ENCODE assay signal across 13 cellular contexts in genomic region chr2:239118675-239119211, GRCh38.
DNase-seq lines count a peak whose midpoint lies in the region; ATAC-seq and TF ChIP-seq lines count a peak whose summit lies in the region.
"Had no signal": no experiment of that assay in that cellular context is flagged by ENCODE, and none has a peak within 500 bp of the region (broad histone marks: within the 10 kb centered on the region; RNA-seq: fewer than 3 reads in every experiment).

No MANE protein-coding gene starts in this region.

- H2AFZ ChIP-seq in KMS-11 (ENCODE audit: low read depth) = no peak overlapping the region

- H3K4me1 Mint-ChIP-seq in activated T-cell treated with anti-CD3 and anti-CD28 coated beads, Interleukin-2, amount 50 U/mL, for 4 hours (ENCODE audit: low read depth) = peaks cover 29% of the 10 kb centered on the region
- peaks cover 25 to 29% of the 10 kb centered on the region in 2 donors for H3K4me1 Mint-ChIP-seq in natural killer cell treated with Interleukin-12 subunit alpha and Interleukin-12 subunit beta and Interleukin-15 and Interleukin-18, amount 100 ng/mL, for 72 hours (ENCODE audit: low read depth in 2 of 2)

- H3K79me2 ChIP-seq in KMS-11 (ENCODE audit: insufficient read depth, low read depth) = no peaks in the 10 kb centered on the region

- TF ChIP-seq CTCF in KMS-11 (conservative IDR thresholded peaks at IDR 0.05; ENCODE audit: low read depth, low read length) (no peak), omental fat pad (IDR thresholded peaks at IDR 0.05) (no peak)

- DNase-seq in activated CD4-positive, alpha-beta T cell treated with anti-CD3 and anti-CD28 coated beads for 48 hours = peak; percentile 26
- DNase-seq in activated CD4-positive, alpha-beta T cell treated with anti-CD3 and anti-CD28 coated beads, Interleukin-2, amount 50 U/mL, for 4 hours = no peak
- DNase-seq in activated T-cell treated with anti-CD3 and anti-CD28 coated beads, Interleukin-2, amount 50 U/mL, for 4 hours = no peak
- no peak for DNase-seq in natural killer cell treated with Interleukin-12 subunit alpha and Interleukin-12 subunit beta and Interleukin-15 and Interleukin-18, amount 100 ng/mL, for 72 hours (ENCODE audit: low spot score)
- DNase-seq in glomerular visceral epithelial cell (ENCODE audit: extremely low spot score) = no peak
- no peak for DNase-seq in NCI-H1436 treated with DMSO at 0.1 percent for 48 hours (lab: John Stamatoyannopoulos, UW)
- DNase-seq in omental fat pad (ENCODE audit: low spot score) = no peak
- DNase-seq: 8988T, GDM1, left cardiac atrium, NCI-H1436, T1000 had no signal

- H3K27me3 ChIP-seq in KMS-11 (ENCODE audit: insufficient read depth, low read depth) = no peaks in the 10 kb centered on the region

- peak overlapping the region; percentile 83 for H3K4me2 ChIP-seq in KMS-11

- no peak overlapping the region for H3K4me3 ChIP-seq in KMS-11 (IDR thresholded peaks at IDR 0.05; ENCODE audit: insufficient read depth, low read depth, low read length)

- no peaks in the 10 kb centered on the region for H3K36me3 ChIP-seq in KMS-11 (ENCODE audit: insufficient read depth)

- peaks cover 24% of the 10 kb centered on the region for H3K4me1 ChIP-seq in KMS-11 (ENCODE audit: low read depth, poor library complexity, severe bottlenecking)

- no peak overlapping the region for H3K9ac ChIP-seq in KMS-11

- H3K27ac ChIP-seq in KMS-11 = no peak overlapping the region

- peaks cover 1% of the 10 kb centered on the region for H3K36me3 Mint-ChIP-seq in activated T-cell treated with anti-CD3 and anti-CD28 coated beads, Interleukin-2, amount 50 U/mL, for 4 hours (ENCODE audit: insufficient read depth)
- no peaks in the 10 kb centered on the region for H3K36me3 Mint-ChIP-seq in natural killer cell treated with Interleukin-12 subunit alpha and Interleukin-12 subunit beta and Interleukin-15 and Interleukin-18, amount 100 ng/mL, for 72 hours

- peak overlapping the region; percentile 41 for H3K4me3 Mint-ChIP-seq in activated T-cell treated with anti-CD3 and anti-CD28 coated beads, Interleukin-2, amount 50 U/mL, for 4 hours
- no peak overlapping the region for H3K4me3 Mint-ChIP-seq in natural killer cell treated with Interleukin-12 subunit alpha and Interleukin-12 subunit beta and Interleukin-15 and Interleukin-18, amount 100 ng/mL, for 72 hours

- ATAC-seq in activated T-cell treated with anti-CD3 and anti-CD28 coated beads, Interleukin-2, amount 50 U/mL, for 4 hours = peak; percentile 65 to 74
- peak; percentile 56 to 68 for ATAC-seq in natural killer cell treated with Interleukin-12 subunit alpha and Interleukin-12 subunit beta and Interleukin-15 and Interleukin-18, amount 100 ng/mL, for 72 hours
- ATAC-seq in omental fat pad (ENCODE audit: low FRiP score) = no peak
- ATAC-seq: left cardiac atrium had no signal

- no peaks in the 10 kb centered on the region for H3K27me3 Mint-ChIP-seq in activated T-cell treated with anti-CD3 and anti-CD28 coated beads, Interleukin-2, amount 50 U/mL, for 4 hours (ENCODE audit: low read depth)
- H3K27me3 Mint-ChIP-seq in natural killer cell treated with Interleukin-12 subunit alpha and Interleukin-12 subunit beta and Interleukin-15 and Interleukin-18, amount 100 ng/mL, for 72 hours = peaks cover 0 to 4% of the 10 kb centered on the region in 2 donors

- H3K27ac Mint-ChIP-seq in natural killer cell treated with Interleukin-12 subunit alpha and Interleukin-12 subunit beta and Interleukin-15 and Interleukin-18, amount 100 ng/mL, for 72 hours = no peak overlapping the region

- no peaks in the 10 kb centered on the region for H4K20me1 ChIP-seq in KMS-11 (ENCODE audit: insufficient read depth)

- H3K9me3 Mint-ChIP-seq in activated T-cell treated with anti-CD3 and anti-CD28 coated beads, Interleukin-2, amount 50 U/mL, for 4 hours = no peaks in the 10 kb centered on the region
- no peaks in the 10 kb centered on the region for H3K9me3 Mint-ChIP-seq in natural killer cell treated with Interleukin-12 subunit alpha and Interleukin-12 subunit beta and Interleukin-15 and Interleukin-18, amount 100 ng/mL, for 72 hours
